In the genomic region with DNA sequence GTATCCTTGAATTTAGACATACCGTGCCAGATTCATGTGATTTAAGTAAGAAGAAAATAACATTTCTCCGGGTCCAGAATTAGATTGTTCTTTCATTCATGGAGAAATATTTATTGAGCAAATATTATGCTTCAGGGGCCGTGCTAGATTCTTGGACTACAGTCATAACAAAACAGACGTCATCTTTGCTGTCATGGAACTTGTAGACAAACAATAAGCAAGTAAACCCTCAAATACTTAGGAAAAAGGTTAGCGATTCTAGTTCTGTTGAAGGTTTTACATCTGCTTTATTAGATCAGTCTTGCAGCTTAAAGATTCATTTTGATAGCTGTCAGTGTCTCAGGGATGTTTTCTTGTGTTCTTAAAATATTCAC, we compare ENCODE assay signal across 1 cellular context.
TF ChIP-seq lines count a peak whose summit lies in the region.

No MANE protein-coding gene starts in this region.

TF ChIP-seq in HepG2, 621 proteins besides CTCF, POLR2A, EP300 and RAD21:
- TF ChIP-seq ZNF7 (CRISPR knock-in tag; IDR thresholded peaks at IDR 0.05) (no peak), CREB1 (IDR thresholded peaks at IDR 0.05) (0 out of 2 replicates have a peak, but pooled peaks have one; percentile 14), CREB1 (CRISPR knock-in tag; IDR thresholded peaks at IDR 0.05) (no peak), ZSCAN5A (CRISPR knock-in tag; IDR thresholded peaks at IDR 0.05; ENCODE audit: borderline replicate concordance) (no peak), PHF8 (CRISPR knock-in tag; IDR thresholded peaks at IDR 0.05) (no peak), ZNF552 (CRISPR knock-in tag; IDR thresholded peaks at IDR 0.05; ENCODE audit: borderline replicate concordance) (no peak), RFX1 (IDR thresholded peaks at IDR 0.05) (no peak), ZNF251 (CRISPR knock-in tag; IDR thresholded peaks at IDR 0.05) (no peak), HNRNPLL (IDR thresholded peaks at IDR 0.05; ENCODE audit: low read depth, low read length, poor library complexity, severe bottlenecking) (no peak), FOXP1 (IDR thresholded peaks at IDR 0.05) (no peak), FOXP1 (CRISPR knock-in tag; IDR thresholded peaks at IDR 0.05) (0 out of 2 replicates have a peak, but pooled peaks have one; percentile 9), ZNF644 (CRISPR knock-in tag; IDR thresholded peaks at IDR 0.05; ENCODE audit: low read depth) (no peak), BCL6 (CRISPR knock-in tag; IDR thresholded peaks at IDR 0.05) (peak; percentile 76), KDM6A (CRISPR knock-in tag; IDR thresholded peaks at IDR 0.05; ENCODE audit: low read depth) (no peak), ZNF558 (CRISPR knock-in tag; IDR thresholded peaks at IDR 0.05; ENCODE audit: borderline replicate concordance) (no peak), HOXA7 (CRISPR knock-in tag; IDR thresholded peaks at IDR 0.05) (no peak), TOPORS (CRISPR knock-in tag; IDR thresholded peaks at IDR 0.05) (no peak)
- TF ChIP-seq, protein P1, sequence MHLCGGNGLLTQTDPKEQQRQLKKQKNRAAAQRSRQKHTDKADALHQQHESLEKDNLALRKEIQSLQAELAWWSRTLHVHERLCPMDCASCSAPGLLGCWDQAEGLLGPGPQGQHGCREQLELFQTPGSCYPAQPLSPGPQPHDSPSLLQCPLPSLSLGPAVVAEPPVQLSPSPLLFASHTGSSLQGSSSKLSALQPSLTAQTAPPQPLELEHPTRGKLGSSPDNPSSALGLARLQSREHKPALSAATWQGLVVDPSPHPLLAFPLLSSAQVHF (CRISPR knock-in tag; IDR thresholded peaks at IDR 0.05): no peak
- TF ChIP-seq, protein P2, sequence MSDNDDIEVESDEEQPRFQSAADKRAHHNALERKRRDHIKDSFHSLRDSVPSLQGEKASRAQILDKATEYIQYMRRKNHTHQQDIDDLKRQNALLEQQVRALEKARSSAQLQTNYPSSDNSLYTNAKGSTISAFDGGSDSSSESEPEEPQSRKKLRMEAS (IDR thresholded peaks at IDR 0.05): no peak
